ENCODE assay signal across 1 cellular context in genomic region chr4:145828802-145829485, GRCh38.
TF ChIP-seq lines count a peak whose summit lies in the region.

No MANE protein-coding gene starts in this region.

TF ChIP-seq in IMR-90, 13 proteins besides CTCF, POLR2A, EP300 and RAD21 (continued from another document):
- TF ChIP-seq, protein P1, sequence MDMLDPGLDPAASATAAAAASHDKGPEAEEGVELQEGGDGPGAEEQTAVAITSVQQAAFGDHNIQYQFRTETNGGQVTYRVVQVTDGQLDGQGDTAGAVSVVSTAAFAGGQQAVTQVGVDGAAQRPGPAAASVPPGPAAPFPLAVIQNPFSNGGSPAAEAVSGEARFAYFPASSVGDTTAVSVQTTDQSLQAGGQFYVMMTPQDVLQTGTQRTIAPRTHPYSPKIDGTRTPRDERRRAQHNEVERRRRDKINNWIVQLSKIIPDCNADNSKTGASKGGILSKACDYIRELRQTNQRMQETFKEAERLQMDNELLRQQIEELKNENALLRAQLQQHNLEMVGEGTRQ (IDR thresholded peaks at IDR 0.05; ENCODE audit: low read depth, low read length) = no peak
- TF ChIP-seq CHD1 (IDR thresholded peaks at IDR 0.05; ENCODE audit: low read depth, low read length) (no peak), MAFK (IDR thresholded peaks at IDR 0.05; ENCODE audit: low read depth, low read length) (no peak)
